Comparison of ENCODE assay signal across 27 cellular contexts in the genomic region with DNA sequence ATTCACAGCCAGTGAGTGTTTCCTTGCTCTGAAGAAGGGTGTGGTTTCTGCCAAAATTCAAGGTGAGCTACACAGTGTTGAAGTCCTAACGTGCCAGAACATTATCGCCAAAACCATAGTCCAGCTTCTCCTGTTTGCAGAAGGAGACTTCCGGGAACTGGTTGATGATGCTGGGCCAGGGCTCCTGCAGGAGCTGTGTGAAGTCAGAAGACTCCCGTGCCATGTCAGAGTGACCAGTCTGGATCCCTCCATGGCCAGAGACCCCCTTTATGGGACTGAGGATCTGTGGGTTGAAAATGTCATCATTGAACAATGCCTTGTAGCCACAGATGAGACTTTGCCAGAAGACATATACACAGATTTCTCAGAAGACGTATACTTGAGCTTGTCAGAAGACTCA.
DNase-seq lines count a peak whose midpoint lies in the region; ATAC-seq, FAIRE-seq and TF ChIP-seq lines count a peak whose summit lies in the region.
"Had no signal": no experiment of that assay in that cellular context is flagged by ENCODE, and none has a peak within 500 bp of the region (broad histone marks: within the 10 kb centered on the region; RNA-seq: fewer than 3 reads in every experiment).

No MANE protein-coding gene starts in this region.

- H3K9me3 ChIP-seq in right atrium auricular region (no peaks in the 10 kb centered on the region), osteoblast (ENCODE audit: low read depth, low read length) (no peaks in the 10 kb centered on the region), smooth muscle cell (replicated peaks; ENCODE audit: low read depth) (no peaks in the 10 kb centered on the region)
- H3K9me3 ChIP-seq: BE2C, BLaER1 had no signal

- no peaks in the 10 kb centered on the region for H4K20me1 ChIP-seq in osteoblast (ENCODE audit: insufficient read depth, low read length)
- H4K20me1 ChIP-seq in smooth muscle cell (ENCODE audit: low read depth): no peaks in the 10 kb centered on the region
- H4K20me1 ChIP-seq: BLaER1 had no signal

- no peak overlapping the region for H3K4me2 ChIP-seq in osteoblast (ENCODE audit: insufficient read depth, low read length)
- H3K4me2 ChIP-seq in smooth muscle cell: no peak overlapping the region
- H3K4me2 ChIP-seq: BLaER1 had no signal

- WGBS in smooth muscle cell (ENCODE audit: low lambda C conversion rate): 93% methylated on average over 5 of the region's 5 CpGs

- H2AFZ ChIP-seq in osteoblast (ENCODE audit: low read length) (no peak overlapping the region), smooth muscle cell (ENCODE audit: low read depth) (no peak overlapping the region)

- H3K4me3 ChIP-seq in right atrium auricular region (no peak overlapping the region), osteoblast (ENCODE audit: insufficient read depth, low read length) (no peak overlapping the region), smooth muscle cell (no peak overlapping the region)
- H3K4me3 ChIP-seq: BLaER1, GM12878 had no signal

- no peaks in the 10 kb centered on the region for H3K36me3 ChIP-seq in right atrium auricular region
- H3K36me3 ChIP-seq in osteoblast (ENCODE audit: insufficient read depth, low read length): no peaks in the 10 kb centered on the region
- H3K36me3 ChIP-seq in smooth muscle cell (ENCODE audit: low read depth): no peaks in the 10 kb centered on the region
- H3K36me3 ChIP-seq: BE2C, BLaER1 had no signal

- H3K79me2 ChIP-seq in osteoblast (ENCODE audit: insufficient read depth, low read length) (no peaks in the 10 kb centered on the region), smooth muscle cell (ENCODE audit: low read depth) (no peaks in the 10 kb centered on the region)

- ATAC-seq in left cardiac atrium: no peak
- ATAC-seq: GM12878 had no signal

- no peaks in the 10 kb centered on the region for H3F3A ChIP-seq in smooth muscle cell (ENCODE audit: low read depth)

- no peak for TF ChIP-seq POLR2A in H54 (IDR thresholded peaks at IDR 0.05; ENCODE audit: low read depth, low read length)

- H3K27ac ChIP-seq in right atrium auricular region (no peak overlapping the region), osteoblast (ENCODE audit: low read depth, low read length) (no peak overlapping the region), smooth muscle cell (ENCODE audit: low read depth) (no peak overlapping the region)
- H3K27ac ChIP-seq: BLaER1 had no signal

- DNase-seq in right atrium auricular region (ENCODE audit: low spot score) (peak; percentile 36), left cardiac atrium (no peak), osteoblast (ENCODE audit: insufficient read length, low spot score, missing footprints) (peak; percentile 35), posterior vena cava (ENCODE audit: low spot score) (peak; percentile 58), H54 (ENCODE audit: insufficient read length, low spot score) (no peak), smooth muscle cell (lab: John Stamatoyannopoulos, UW; ENCODE audit: unreplicated experiment) (no peak), NCI-H774 (lab: John Stamatoyannopoulos, UW) (no peak)
- DNase-seq: 8988T; ACHN; BE2C; C1 segment of cervical spinal cord; CD4-positive, alpha-beta memory T cell; CD4-positive, CD25-positive, alpha-beta regulatory T cell; CD8-positive, alpha-beta memory T cell; COR-L47; DMS 273 treated with DMSO at 0.1 percent for 48 hours; DMS153; DMS53; DMS79; DND-41; EL; GDM1 had no signal

- no peaks in the 10 kb centered on the region for H3K27me3 ChIP-seq in right atrium auricular region
- H3K27me3 ChIP-seq in osteoblast (ENCODE audit: insufficient read depth, low read length): peaks cover 20% of the 10 kb centered on the region
- no peaks in the 10 kb centered on the region for H3K27me3 ChIP-seq in smooth muscle cell (ENCODE audit: low read depth)
- H3K27me3 ChIP-seq: BE2C, BLaER1 had no signal

- intact Hi-C loops in left cardiac atrium (cut with DNase I): no loop called here
- intact Hi-C loops in posterior vena cava (cut with DNase I): no loop called here

- FAIRE-seq in H54 (lab: Jason Lieb, UNC): no peak
- FAIRE-seq: A204.1, GM12878, GM12892, GM18507 had no signal

- TF ChIP-seq CTCF in right atrium auricular region (IDR thresholded peaks at IDR 0.05) (no peak), osteoblast (IDR thresholded peaks at IDR 0.05; ENCODE audit: extremely low read depth, low read depth, low read length) (no peak), smooth muscle cell (IDR thresholded peaks at IDR 0.05; ENCODE audit: borderline replicate concordance, insufficient read depth, poor library complexity, severe bottlenecking) (no peak)

- H3K4me1 ChIP-seq in right atrium auricular region: no peaks in the 10 kb centered on the region
- no peaks in the 10 kb centered on the region for H3K4me1 ChIP-seq in osteoblast (ENCODE audit: insufficient read depth, low read length)
- no peaks in the 10 kb centered on the region for H3K4me1 ChIP-seq in smooth muscle cell (ENCODE audit: low read depth)
- H3K4me1 ChIP-seq: BE2C, BLaER1 had no signal

- no peak overlapping the region for H3K9ac ChIP-seq in smooth muscle cell (ENCODE audit: low read depth)
- H3K9ac ChIP-seq: BLaER1 had no signal

Comparison
In these comparisons a context has a peak if more than half of its experiments do, and no peak if none do; other contexts are left out.
1. DNase-seq: peak in right atrium auricular region (single experiment), osteoblast (single experiment) and posterior vena cava (single experiment); none in left cardiac atrium (single experiment), H54 (single experiment), smooth muscle cell (single experiment) and NCI-H774 (single experiment).